ENCODE assay signal across 9 cellular contexts in the genomic region with DNA sequence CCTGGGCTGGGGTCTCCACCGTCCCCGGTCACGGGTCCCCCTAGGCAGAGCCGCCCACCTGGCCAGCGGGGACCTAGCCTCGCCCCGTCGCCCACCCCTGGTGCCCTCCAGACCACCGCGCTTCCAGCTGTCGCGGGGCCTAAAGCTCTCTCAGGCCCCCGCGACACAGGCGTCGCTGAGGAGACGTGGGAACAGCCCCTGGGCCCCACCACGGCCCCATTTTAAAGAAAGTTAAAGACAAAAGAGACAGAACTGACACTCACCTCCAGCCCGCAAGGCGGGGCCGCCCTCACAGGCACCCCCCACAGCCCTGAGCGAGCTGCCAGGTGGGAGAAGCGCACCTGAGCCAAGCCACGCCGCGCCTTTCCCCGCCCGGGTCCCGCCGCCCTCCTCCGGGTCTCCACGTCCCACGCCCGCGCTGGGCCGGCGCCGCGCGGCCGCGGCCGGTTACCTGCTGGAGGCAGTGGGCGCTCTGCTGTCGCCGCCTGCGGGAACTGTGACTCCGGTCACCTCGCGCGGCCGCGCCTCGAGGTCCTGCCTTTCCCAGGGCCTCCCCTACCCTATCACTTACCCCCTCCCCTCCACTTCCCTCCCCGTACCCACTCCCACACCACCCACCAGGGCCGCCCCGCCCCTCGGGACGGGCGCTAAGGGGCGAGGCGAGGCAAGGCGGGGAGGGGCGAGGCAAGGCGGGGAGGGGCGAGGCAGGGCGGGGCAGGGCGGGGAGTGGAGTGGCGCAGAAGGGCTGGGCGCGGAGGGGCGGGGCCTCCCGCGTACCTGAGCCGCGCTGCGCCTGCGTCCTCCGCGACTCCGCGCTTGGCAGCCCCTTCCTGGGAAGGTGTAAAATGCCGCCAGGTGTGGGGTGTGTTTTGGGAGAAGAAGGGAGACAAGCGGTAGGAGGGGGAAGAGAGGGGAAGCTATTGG. TPM values are rescaled to one million over a fixed set of nuclear protein-coding genes. Genes with fewer than 3 reads are reported as not detected.
DNase-seq lines count a peak whose midpoint lies in the region; ATAC-seq, FAIRE-seq and TF ChIP-seq lines count a peak whose summit lies in the region.
"Had no signal": no experiment of that assay in that cellular context is flagged by ENCODE, and none has a peak within 500 bp of the region (broad histone marks: within the 10 kb centered on the region; RNA-seq: fewer than 3 reads in every experiment).

No MANE protein-coding gene starts in this region.

- no peaks in the 10 kb centered on the region for H3K9me3 ChIP-seq in pancreas
- peaks cover 0 to 3% (median 0%) of the 10 kb centered on the region in 4 donors for H3K9me3 ChIP-seq in tibial nerve

- peak; percentile 51 for ATAC-seq in HG02973 (IDR thresholded peaks at IDR 0.05; ENCODE audit: unreplicated experiment)
- peak; percentile 83 to 92 (median 88) for ATAC-seq in pancreas

- TF ChIP-seq EP300 in tibial nerve (IDR thresholded peaks at IDR 0.05), result peak in 1 of 2 donors; percentile 27

- TF ChIP-seq POLR2A in GM12892 (IDR thresholded peaks at IDR 0.05; ENCODE audit: low read depth, low read length) (no peak), tibial nerve (IDR thresholded peaks at IDR 0.05) (no peak)

- H3K4me1 ChIP-seq in pancreas, result peaks cover 5 to 9% (median 9%) of the 10 kb centered on the region in 3 donors
- peaks cover 0 to 16% (median 2%) of the 10 kb centered on the region in 4 donors for H3K4me1 ChIP-seq in tibial nerve

- H3K4me3 ChIP-seq in fibroblast of the aortic adventitia (ENCODE audit: low read depth, low read length) (peak overlapping the region; percentile 36), pancreas (peak overlapping the region; percentile 66 to 78 (median 70)), tibial nerve (peak overlapping the region; percentile 36 to 77 (median 66))

- FAIRE-seq in GM12892 (lab: Jason Lieb, UNC), result peak; percentile 30
- no peak for FAIRE-seq in pancreas (lab: Jason Lieb, UNC)
- FAIRE-seq: colon had no signal

- H3K27ac ChIP-seq in pancreas (peak overlapping the region; percentile 96 to 99 (median 97)), tibial nerve (peak overlapping the region; percentile 76 to 90 (median 87))

- intact Hi-C loops in pancreas (cut with DNase I), result loop anchor here in 1 of 3 donors (10.0 kb wide), 1 partner anchor 49 kb away; no protein-coding TSS in a partner anchor

- H3K36me3 ChIP-seq in pancreas (no peaks in the 10 kb centered on the region), tibial nerve (no peaks in the 10 kb centered on the region)

- 1% methylated on average over 56 to 84 of the region's 84 CpGs for WGBS in pancreas, 2 donors
- WGBS in tibial nerve, 2 donors, result 3% methylated on average over 41 to 74 of the region's 84 CpGs

- TF ChIP-seq CTCF in fibroblast of the aortic adventitia (IDR thresholded peaks at IDR 0.05; ENCODE audit: insufficient read depth, low read length) (no peak), pancreas (IDR thresholded peaks at IDR 0.05) (no peak), tibial nerve (IDR thresholded peaks at IDR 0.05) (no peak)

- DNase-seq in GM12892 (ENCODE audit: insufficient read length), result peak; percentile 66
- peak; percentile 50 to 94 for DNase-seq in NCI-H526 (lab: John Stamatoyannopoulos, UW)
- DNase-seq in activated T-cell treated with anti-CD3 and anti-CD28 coated beads for 4 hours, result peak; percentile 90
- DNase-seq in fibroblast of the aortic adventitia (ENCODE audit: low read depth), result no peak
- DNase-seq in pancreas, result peak; percentile 94 to 99 (median 96)
- DNase-seq in tibial nerve (ENCODE audit: low spot score in 2 of 2), result peak in 1 of 2 donors; percentile 57
- DNase-seq in SKM-1 treated with dmso at 0.1 percent for 144 hours (lab: John Stamatoyannopoulos, UW; ENCODE audit: unreplicated experiment), result no peak

- H3K27me3 ChIP-seq in pancreas (no peaks in the 10 kb centered on the region), tibial nerve (peaks cover 0 to 4% of the 10 kb centered on the region in 2 donors)

RNA-seq across cellular contexts. Expression of gene TC2N, which starts 31.2 kb away (rescaled TPM):
- polyA plus RNA-seq in GM12892 (2012; ENCODE audit: missing spikeins), result 5.0 TPM
- total RNA-seq in fibroblast of the aortic adventitia (ENCODE audit: low replicate concordance), result 0.16 and 1.6 TPM in 2 replicates
- 100 to 1,000 TPM in 5 of 6 donors, 10 to 100 TPM in 1; 96.5 to 215 (median 119) TPM for total RNA-seq in pancreas
- polyA plus RNA-seq in pancreas, result 10 to 100 TPM; 23.9 to 45.4 TPM
- 10 to 100 TPM; 23.4 to 35.2 (median 25.7) TPM for total RNA-seq in tibial nerve

Comparison
In these comparisons a context has a peak if more than half of its experiments do, and no peak if none do; other contexts are left out.
1. DNase-seq: peak in GM12892 (single experiment), NCI-H526 (2 of 2), activated T-cell treated with anti-CD3 and anti-CD28 coated beads for 4 hours (single experiment) and pancreas (6 of 6); none in fibroblast of the aortic adventitia (single experiment) and SKM-1 treated with dmso at 0.1 percent for 144 hours (single experiment).
2. Peak in every context shown above with its lines, with median percentiles within 50 percentile points of each other: H3K4me3 ChIP-seq.